Comparison of ENCODE assay signal across 14 cellular contexts in the genomic region with DNA sequence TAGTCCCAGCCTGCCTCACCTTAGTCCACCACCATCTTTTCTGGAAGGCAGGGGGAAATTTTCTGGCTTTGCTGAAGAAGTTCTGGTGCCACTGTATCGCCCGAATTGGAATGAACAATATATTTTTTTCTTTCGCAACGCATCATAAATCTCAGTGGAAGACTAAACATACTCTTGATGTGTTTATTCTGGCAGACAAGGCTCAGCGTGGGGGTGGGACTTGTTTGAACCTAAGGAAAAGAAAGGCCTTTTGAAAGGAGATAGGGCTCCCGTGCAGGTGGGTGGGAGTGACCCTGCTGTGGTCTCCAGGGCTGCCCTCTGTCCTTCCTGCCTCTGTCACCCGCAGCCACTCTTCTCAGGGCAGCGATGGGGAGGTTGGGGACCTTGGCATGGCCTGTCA. TPM values are rescaled to one million over a fixed set of nuclear protein-coding genes. Genes with fewer than 3 reads are reported as not detected.
DNase-seq lines count a peak whose midpoint lies in the region; ATAC-seq, FAIRE-seq and TF ChIP-seq lines count a peak whose summit lies in the region.
"Had no signal": no experiment of that assay in that cellular context is flagged by ENCODE, and none has a peak within 500 bp of the region (broad histone marks: within the 10 kb centered on the region; RNA-seq: fewer than 3 reads in every experiment).

No MANE protein-coding gene starts in this region.

- H3K79me2 ChIP-seq in OCI-LY1 (ENCODE audit: insufficient read depth, low read length) = no peaks in the 10 kb centered on the region
- H3K79me2 ChIP-seq in endothelial cell of umbilical vein (ENCODE audit: control insufficient read depth, insufficient read depth, low read length) = no peaks in the 10 kb centered on the region

- H3K27me3 ChIP-seq in OCI-LY1 (ENCODE audit: insufficient read depth, low read length) = no peaks in the 10 kb centered on the region
- no peaks in the 10 kb centered on the region for H3K27me3 ChIP-seq in endothelial cell of umbilical vein (ENCODE audit: control insufficient read depth in 2 of 2, insufficient read depth in 2 of 2, low read length in 2 of 2)
- H3K27me3 ChIP-seq in stomach smooth muscle (ENCODE audit: control insufficient read depth in 1 of 2, insufficient read depth in 2 of 2, low read length in 2 of 2) = no peaks in the 10 kb centered on the region

- BruUV-seq in endothelial cell of umbilical vein (replicated peaks; lab: Mats Ljungman, UMichigan) = no TSS peak

- no peak for FAIRE-seq in endothelial cell of umbilical vein (lab: Jason Lieb, UNC)

- H3K36me3 Mint-ChIP-seq in activated T-cell treated with anti-CD3 and anti-CD28 coated beads, Interleukin-2, amount 50 U/mL, for 24 hours (ENCODE audit: low read depth) = peaks cover 95% of the 10 kb centered on the region
- peaks cover 50% of the 10 kb centered on the region for H3K36me3 Mint-ChIP-seq in activated T-cell treated with anti-CD3 and anti-CD28 coated beads, Interleukin-2, amount 50 U/mL, for 4 hours (ENCODE audit: insufficient read depth)
- H3K36me3 Mint-ChIP-seq: mesothelial cell of epicardium had no signal

- H3K4me3 ChIP-seq in OCI-LY1 (ENCODE audit: low read depth, low read length, poor library complexity, severe bottlenecking) = peak overlapping the region; percentile 46
- H3K4me3 ChIP-seq in endothelial cell of umbilical vein (replicated peaks in 1 of 3; ENCODE audit: insufficient read depth in 1 of 3, low read depth in 1 of 3, low read length in 3 of 3) = no peak overlapping the region
- H3K4me3 ChIP-seq in stomach smooth muscle (ENCODE audit: low read length in 2 of 2) = no peak overlapping the region
- H3K4me3 ChIP-seq: skin epidermis had no signal

- H3K4me1 ChIP-seq in OCI-LY1 (ENCODE audit: insufficient read depth, low read length, severe bottlenecking) = peaks cover 97% of the 10 kb centered on the region
- H3K4me1 ChIP-seq in endothelial cell of umbilical vein (ENCODE audit: control insufficient read depth, extremely low read depth, insufficient read depth, low read length) = peaks cover 9% of the 10 kb centered on the region
- peaks cover 49% of the 10 kb centered on the region for H3K4me1 ChIP-seq in stomach smooth muscle (ENCODE audit: control insufficient read depth, insufficient read depth, low read length)

- H3K27me3 Mint-ChIP-seq in activated T-cell treated with anti-CD3 and anti-CD28 coated beads, Interleukin-2, amount 50 U/mL, for 24 hours = no peaks in the 10 kb centered on the region
- no peaks in the 10 kb centered on the region for H3K27me3 Mint-ChIP-seq in activated T-cell treated with anti-CD3 and anti-CD28 coated beads, Interleukin-2, amount 50 U/mL, for 4 hours (ENCODE audit: low read depth)

- no peaks in the 10 kb centered on the region for H3F3A ChIP-seq in OCI-LY1 (ENCODE audit: insufficient read depth, low read length)

- H3K9ac ChIP-seq in OCI-LY1 (ENCODE audit: low read length) = peak overlapping the region; percentile 49; the same call in 1 of the 2 replicates
- H3K9ac ChIP-seq in endothelial cell of umbilical vein (replicated peaks; ENCODE audit: extremely low read depth, insufficient read depth, low read length) = no peak overlapping the region
- no peak overlapping the region for H3K9ac ChIP-seq in stomach smooth muscle (ENCODE audit: low read length in 2 of 2)

- H3K9me1 ChIP-seq in endothelial cell of umbilical vein (replicated peaks; ENCODE audit: control insufficient read depth, extremely low read depth, insufficient read depth, low read length) = no peaks in the 10 kb centered on the region

- dilution Hi-C loops in endothelial cell of umbilical vein (cut with MboI; ENCODE audit: extremely low pct_ligation_motif_present, low sequenced_read_pairs) = no loop called here

- H3K9me2 ChIP-seq in OCI-LY1 (ENCODE audit: low read depth, low read length) = no peaks in the 10 kb centered on the region

- H3K9me3 Mint-ChIP-seq in activated T-cell treated with anti-CD3 and anti-CD28 coated beads, Interleukin-2, amount 50 U/mL, for 24 hours = no peaks in the 10 kb centered on the region
- no peaks in the 10 kb centered on the region for H3K9me3 Mint-ChIP-seq in activated T-cell treated with anti-CD3 and anti-CD28 coated beads, Interleukin-2, amount 50 U/mL, for 4 hours
- H3K9me3 Mint-ChIP-seq: mesothelial cell of epicardium had no signal

- no peak for ATAC-seq in activated T-cell treated with anti-CD3 and anti-CD28 coated beads, Interleukin-2, amount 50 U/mL, for 4 hours
- ATAC-seq in GM21381 (IDR thresholded peaks at IDR 0.05; ENCODE audit: unreplicated experiment) = no peak
- ATAC-seq in HG03159 (IDR thresholded peaks at IDR 0.05; ENCODE audit: unreplicated experiment) = no peak
- ATAC-seq in Right ventricle myocardium inferior = no peak
- ATAC-seq: PC-3 had no signal

- H3K27ac ChIP-seq in OCI-LY1 (ENCODE audit: low read depth, low read length, poor library complexity, severe bottlenecking) (peak overlapping the region; percentile 96), endothelial cell of umbilical vein (ENCODE audit: insufficient read depth, low read depth, low read length) (no peak overlapping the region), stomach smooth muscle (ENCODE audit: low read length) (peak overlapping the region; percentile 11)

- POLR2A ChIA-PET in endothelial cell of umbilical vein (lab: Charles Lee) = no interaction called here

- H3K27ac Mint-ChIP-seq in activated T-cell treated with anti-CD3 and anti-CD28 coated beads, Interleukin-2, amount 50 U/mL, for 24 hours = peak overlapping the region; percentile 89
- H3K27ac Mint-ChIP-seq: mesothelial cell of epicardium had no signal

- TF ChIP-seq CTCF in OCI-LY1 (IDR thresholded peaks at IDR 0.05; ENCODE audit: low read length) = no peak
- no peak for TF ChIP-seq CTCF in endothelial cell of umbilical vein (IDR thresholded peaks at IDR 0.05; ENCODE audit: extremely low read depth in 1 of 2, insufficient read depth in 1 of 2, low read depth in 1 of 2, low read length in 2 of 2)

- H3K4me1 Mint-ChIP-seq in activated T-cell treated with anti-CD3 and anti-CD28 coated beads, Interleukin-2, amount 50 U/mL, for 24 hours (ENCODE audit: low read depth) = peaks cover 93% of the 10 kb centered on the region
- peaks cover 72% of the 10 kb centered on the region for H3K4me1 Mint-ChIP-seq in activated T-cell treated with anti-CD3 and anti-CD28 coated beads, Interleukin-2, amount 50 U/mL, for 4 hours (ENCODE audit: low read depth)

- CTCF ChIA-PET in endothelial cell of umbilical vein (lab: Charles Lee) = interaction anchor here (0.9 to 1.6 kb wide), 4 partner anchors 9 to 167 kb away, joined by 3 to 19 read pairs (median 7); no protein-coding TSS in a partner anchor

- H2AFZ ChIP-seq in OCI-LY1 (ENCODE audit: low read length) (no peak overlapping the region), endothelial cell of umbilical vein (ENCODE audit: low read depth, low read length) (no peak overlapping the region)

- no peak for TF ChIP-seq POLR2A in endothelial cell of umbilical vein (IDR thresholded peaks at IDR 0.05; ENCODE audit: low read depth, low read length)

- H3K4me2 ChIP-seq in OCI-LY1 (ENCODE audit: low read length) (peak overlapping the region; percentile 64), endothelial cell of umbilical vein (ENCODE audit: insufficient read depth, low read length) (no peak overlapping the region)

- intact Hi-C loops in endothelial cell of umbilical vein (cut with micrococcal nuclease) (loop anchor here (2.0 kb wide), 1 partner anchor 39 kb away; no protein-coding TSS in a partner anchor), Right ventricle myocardium inferior (cut with DNase I) (no loop called here)

- H3K36me3 ChIP-seq in OCI-LY1 (ENCODE audit: insufficient read depth, low read length) (peaks cover 35% of the 10 kb centered on the region), endothelial cell of umbilical vein (ENCODE audit: control insufficient read depth in 2 of 2, extremely low read depth in 1 of 2, insufficient read depth in 2 of 2, low read length in 2 of 2) (no peaks in the 10 kb centered on the region), stomach smooth muscle (ENCODE audit: control insufficient read depth in 2 of 2, insufficient read depth in 2 of 2, low read length in 2 of 2) (peaks cover 0 to 3% of the 10 kb centered on the region in 2 donors)

- H3K4me3 Mint-ChIP-seq in activated T-cell treated with anti-CD3 and anti-CD28 coated beads, Interleukin-2, amount 50 U/mL, for 24 hours = no peak overlapping the region
- H3K4me3 Mint-ChIP-seq in activated T-cell treated with anti-CD3 and anti-CD28 coated beads, Interleukin-2, amount 50 U/mL, for 4 hours = no peak overlapping the region
- H3K4me3 Mint-ChIP-seq: mesothelial cell of epicardium had no signal

- no peak for DNase-seq in activated T-cell treated with anti-CD3 and anti-CD28 coated beads, Interleukin-2, amount 50 U/mL, for 24 hours
- no peak for DNase-seq in activated T-cell treated with anti-CD3 and anti-CD28 coated beads, Interleukin-2, amount 50 U/mL, for 4 hours
- DNase-seq in endothelial cell of umbilical vein (ENCODE audit: low read depth, low spot score) (peak; percentile 55), Right ventricle myocardium inferior (ENCODE audit: missing footprints) (no peak)
- DNase-seq: activated CD4-positive, CD25-positive, alpha-beta regulatory T cell; AML-193; caudate nucleus; PC-3 had no signal

- H4K20me1 ChIP-seq in OCI-LY1 (ENCODE audit: insufficient read depth, low read length) (no peaks in the 10 kb centered on the region), endothelial cell of umbilical vein (replicated peaks; ENCODE audit: control insufficient read depth, extremely low read depth, insufficient read depth, low read length) (no peaks in the 10 kb centered on the region)

- no peaks in the 10 kb centered on the region for H3K9me3 ChIP-seq in OCI-LY1 (ENCODE audit: low read length)
- H3K9me3 ChIP-seq in endothelial cell of umbilical vein (replicated peaks; ENCODE audit: control insufficient read depth, insufficient read depth, low read length) = no peaks in the 10 kb centered on the region
- H3K9me3 ChIP-seq in stomach smooth muscle (ENCODE audit: control insufficient read depth in 2 of 2, low read length in 2 of 2) = no peaks in the 10 kb centered on the region

TF ChIP-seq in endothelial cell of umbilical vein, 7 proteins besides CTCF, POLR2A, EP300 and RAD21 (continues in another document):
- TF ChIP-seq MYC (IDR thresholded peaks at IDR 0.05; ENCODE audit: low read depth, low read length) (no peak), GATA2 (IDR thresholded peaks at IDR 0.05; ENCODE audit: insufficient read depth, insufficient read length, low read depth, low read length) (no peak)

RNA-seq across cellular contexts. Expression of gene CD82, which starts 42.5 kb away (rescaled TPM):
- 100 to 1,000 TPM; 364 to 594 (median 428) TPM for total RNA-seq in activated T-cell treated with anti-CD3 and anti-CD28 coated beads, Interleukin-2, amount 50 U/mL, for 4 hours
- 24.9 and 25.2 TPM in 2 replicates for total RNA-seq in endothelial cell of umbilical vein
- polyA plus RNA-seq in endothelial cell of umbilical vein = 14.9 and 17.9 TPM in 2 replicates
- 21.1 and 23.3 TPM in 2 replicates for polyA plus RNA-seq in endothelial cell of umbilical vein (2011; cell fraction: cytosol; rRNA removed)
- polyA plus RNA-seq in endothelial cell of umbilical vein (2011; cell fraction: nucleus; rRNA removed) = 6.7 and 8.7 TPM in 2 replicates
- 18.3 and 18.6 TPM in 2 replicates for polyA plus RNA-seq in endothelial cell of umbilical vein (2012)
- 19.7 and 20.5 TPM in 2 replicates for polyA minus RNA-seq in endothelial cell of umbilical vein
- 9.4 TPM for polyA minus RNA-seq in endothelial cell of umbilical vein (2011; cell fraction: cytosol; rRNA and poly(A)+ RNA removed)
- polyA minus RNA-seq in endothelial cell of umbilical vein (2011; cell fraction: nucleus; rRNA and poly(A)+ RNA removed) = 3.1 and 4.8 TPM in 2 replicates
- total RNA-seq in Right ventricle myocardium inferior = 47.7 TPM
